In the genomic region with DNA sequence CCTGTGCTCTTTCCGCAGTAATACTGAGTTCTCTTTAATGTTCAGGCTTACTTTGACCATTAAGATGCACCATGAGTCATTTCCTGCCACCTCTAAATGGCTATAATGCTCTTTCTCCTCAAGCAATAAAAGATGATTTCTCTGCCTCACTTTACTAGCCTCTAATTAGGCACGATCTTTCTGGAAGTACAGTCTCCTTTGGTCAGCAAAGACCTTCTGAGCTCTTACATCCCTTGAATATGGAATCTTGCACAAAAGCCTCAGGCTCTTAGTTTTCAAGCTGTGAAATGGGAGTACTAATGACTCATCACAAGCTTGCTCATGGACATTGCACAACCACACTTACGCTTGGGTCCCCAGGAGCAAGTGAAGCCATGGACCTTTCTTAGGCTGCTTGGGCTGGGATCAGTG, we compare ENCODE assay signal across 17 cellular contexts.
DNase-seq lines count a peak whose midpoint lies in the region; ATAC-seq and TF ChIP-seq lines count a peak whose summit lies in the region.
"Had no signal": no experiment of that assay in that cellular context is flagged by ENCODE, and none has a peak within 500 bp of the region (broad histone marks: within the 10 kb centered on the region; RNA-seq: fewer than 3 reads in every experiment).

No MANE protein-coding gene starts in this region.

- no peaks in the 10 kb centered on the region for H3K4me1 ChIP-seq in psoas muscle
- H3K4me1 ChIP-seq: ascending aorta, Peyer's patch had no signal

- 87 to 92% (median 92%) methylated on average over 3 of the region's 3 CpGs for WGBS in psoas muscle, 3 donors

- DNase-seq in ELR (ENCODE audit: low read depth) (peak; percentile 72), M059J (ENCODE audit: low read depth) (peak; percentile 74), astrocyte of the cerebellum (ENCODE audit: low read depth) (peak; percentile 11), islet precursor cell (peak; percentile 77), NCI-H187 (lab: John Stamatoyannopoulos, UW) (no peak), NCI-H2171 treated with DMSO at 0.1 percent for 48 hours (lab: John Stamatoyannopoulos, UW) (no peak), psoas muscle (no peak)
- DNase-seq: activated CD4-positive, alpha-beta T cell treated with anti-CD3 and anti-CD28 coated beads, Interleukin-2, amount 50 U/mL, for 48 hours; effector memory CD4-positive, alpha-beta T cell; GF-D8; heart right ventricle; NCI-H2081; Peyer's patch; sigmoid colon; T-helper 9 cell had no signal

- ATAC-seq in GM21367 (IDR thresholded peaks at IDR 0.05; ENCODE audit: unreplicated experiment): no peak
- no peak for ATAC-seq in psoas muscle
- ATAC-seq: heart right ventricle had no signal

- H3K27me3 ChIP-seq in psoas muscle (ENCODE audit: insufficient read depth in 3 of 3, low read length in 2 of 3): no peaks in the 10 kb centered on the region
- H3K27me3 ChIP-seq: ascending aorta, Peyer's patch, sigmoid colon had no signal

- H3K9me3 ChIP-seq in psoas muscle: no peaks in the 10 kb centered on the region
- H3K9me3 ChIP-seq: ascending aorta, heart right ventricle, Peyer's patch, sigmoid colon had no signal

- in situ Hi-C loops in astrocyte of the cerebellum (cut with HindIII; ENCODE audit: low sequenced_read_pairs): no loop called here

- no peaks in the 10 kb centered on the region for H3K36me3 ChIP-seq in psoas muscle (ENCODE audit: insufficient read depth in 1 of 2, low read depth in 1 of 2)
- H3K36me3 ChIP-seq: ascending aorta, heart right ventricle, Peyer's patch, sigmoid colon had no signal

- intact Hi-C loops in psoas muscle (cut with DNase I): no loop called here

- no peak for TF ChIP-seq CTCF in astrocyte of the cerebellum (IDR thresholded peaks at IDR 0.05; ENCODE audit: low read depth, low read length, missing control alignments)
- TF ChIP-seq CTCF in psoas muscle (IDR thresholded peaks at IDR 0.05): no peak

- H3K4me3 ChIP-seq in astrocyte of the cerebellum (ENCODE audit: low read depth, low read length) (no peak overlapping the region), psoas muscle (no peak overlapping the region)
- H3K4me3 ChIP-seq: ascending aorta, heart right ventricle, Peyer's patch, sigmoid colon had no signal

- no peak overlapping the region for H3K27ac ChIP-seq in psoas muscle
- H3K27ac ChIP-seq: ascending aorta, heart right ventricle, Peyer's patch, sigmoid colon had no signal

Comparison
In these comparisons a context has a peak if more than half of its experiments do, and no peak if none do; other contexts are left out.
1. DNase-seq: peak in ELR (single experiment), M059J (single experiment), astrocyte of the cerebellum (single experiment) and islet precursor cell (single experiment); none in NCI-H187 (0 of 2), NCI-H2171 treated with DMSO at 0.1 percent for 48 hours (single experiment) and psoas muscle (0 of 2).